10 cellular contexts compared by ENCODE assay signal in the genomic region with DNA sequence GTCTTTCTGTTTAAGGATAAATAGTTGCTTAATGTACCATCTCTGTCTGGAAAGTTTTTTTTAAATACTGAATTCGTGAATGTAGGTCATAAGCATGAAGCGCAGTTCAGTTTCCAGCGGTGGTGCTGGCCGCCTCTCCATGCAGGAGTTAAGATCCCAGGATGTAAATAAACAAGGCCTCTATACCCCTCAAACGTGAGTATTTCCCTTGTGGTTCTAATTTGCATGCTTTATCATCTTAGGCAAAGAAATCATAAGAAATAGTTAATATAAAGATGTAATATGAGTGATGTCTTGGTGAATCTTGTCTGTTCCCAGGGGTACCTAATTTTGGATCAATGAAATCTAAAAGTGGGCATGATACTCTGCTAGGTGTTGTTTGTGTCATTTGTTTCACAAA. TPM values are rescaled to one million over a fixed set of nuclear protein-coding genes. Genes with fewer than 3 reads are reported as not detected.
DNase-seq lines count a peak whose midpoint lies in the region; ATAC-seq and TF ChIP-seq lines count a peak whose summit lies in the region.
"Had no signal": no experiment of that assay in that cellular context is flagged by ENCODE, and none has a peak within 500 bp of the region (broad histone marks: within the 10 kb centered on the region; RNA-seq: fewer than 3 reads in every experiment).

No MANE protein-coding gene starts in this region.

- no peak overlapping the region for H3K27ac ChIP-seq in HEK293 (ENCODE audit: extremely low read depth, low read depth, low read length)

- no peaks in the 10 kb centered on the region for H3K9me3 Mint-ChIP-seq in activated T-helper 1 cell treated with anti-CD3 and anti-CD28 coated beads, Interleukin-12 subunit alpha, Interleukin-12 subunit beta, Interleukin-2, Interleukin-4 antibody, amounts not matched to agents 30 ng/mL and 10 ng/mL and 1 ng/mL, durations not matched to agents 14 hours and 24 hours and 36 hours

- H3K4me3 ChIP-seq in BJ (ENCODE audit: low read depth, low read length) (peak overlapping the region; percentile 61), HEK293 (ENCODE audit: low read depth, low read length) (peak overlapping the region; percentile 84), iPS-18c (ENCODE audit: insufficient read depth, low read depth, low read length) (peak overlapping the region; percentile 97)

- H3K9me3 ChIP-seq in HEK293 (ENCODE audit: control insufficient read depth, insufficient read depth, low read depth, low read length) (no peaks in the 10 kb centered on the region), iPS-18c (ENCODE audit: control insufficient read depth, insufficient read depth, low read length) (no peaks in the 10 kb centered on the region)

- H3K27me3 Mint-ChIP-seq in activated T-helper 1 cell treated with anti-CD3 and anti-CD28 coated beads, Interleukin-12 subunit alpha, Interleukin-12 subunit beta, Interleukin-2, Interleukin-4 antibody, amounts not matched to agents 30 ng/mL and 10 ng/mL and 1 ng/mL, durations not matched to agents 14 hours and 24 hours and 36 hours (ENCODE audit: insufficient read depth), result no peaks in the 10 kb centered on the region

- H3K4me1 Mint-ChIP-seq in activated T-helper 1 cell treated with anti-CD3 and anti-CD28 coated beads, Interleukin-12 subunit alpha, Interleukin-12 subunit beta, Interleukin-2, Interleukin-4 antibody, amounts not matched to agents 30 ng/mL and 10 ng/mL and 1 ng/mL, durations not matched to agents 14 hours and 24 hours and 36 hours (ENCODE audit: low read depth), result peaks cover 75% of the 10 kb centered on the region

- POLR2A ChIA-PET in BJ (lab: Charles Lee) (no interaction called here), HEK293 (lab: Yijun Ruan, JAX) (interaction anchor here (0.8 to 1.8 kb wide), 2 partner anchors 16 to 83 kb away, joined by 3 to 10 read pairs; partner anchors contain the start of gene SMCHD1)

- ATAC-seq in HG03095 (IDR thresholded peaks at IDR 0.05; ENCODE audit: unreplicated experiment), result no peak
- no peak for ATAC-seq in HG02610 (IDR thresholded peaks at IDR 0.05; ENCODE audit: unreplicated experiment)

- peaks cover 27% of the 10 kb centered on the region for H3K36me3 Mint-ChIP-seq in activated T-helper 1 cell treated with anti-CD3 and anti-CD28 coated beads, Interleukin-12 subunit alpha, Interleukin-12 subunit beta, Interleukin-2, Interleukin-4 antibody, amounts not matched to agents 30 ng/mL and 10 ng/mL and 1 ng/mL, durations not matched to agents 14 hours and 24 hours and 36 hours (ENCODE audit: low read depth)

- intact Hi-C loops in activated T-helper 1 cell treated with anti-CD3 and anti-CD28 coated beads, Interleukin-12 subunit alpha, Interleukin-12 subunit beta, Interleukin-2, Interleukin-4 antibody, amounts not matched to agents 30 ng/mL and 10 ng/mL and 1 ng/mL, durations not matched to agents 14 hours and 24 hours and 36 hours (cut with micrococcal nuclease), result loop anchor here (1.0 to 10.0 kb wide), 8 partner anchors 8 to 1761 kb away; partner anchors contain the start of genes MYL12A, MYL12B, TGIF1 and YES1

- H3K4me1 ChIP-seq in HEK293 (ENCODE audit: control insufficient read depth, insufficient read depth, low read length), result no peaks in the 10 kb centered on the region

- peak overlapping the region; percentile 97 for H3K27ac Mint-ChIP-seq in activated T-helper 1 cell treated with anti-CD3 and anti-CD28 coated beads, Interleukin-12 subunit alpha, Interleukin-12 subunit beta, Interleukin-2, Interleukin-4 antibody, amounts not matched to agents 30 ng/mL and 10 ng/mL and 1 ng/mL, durations not matched to agents 14 hours and 24 hours and 36 hours

- H3K27me3 ChIP-seq in BJ (ENCODE audit: control insufficient read depth, insufficient read depth, low read length), result no peaks in the 10 kb centered on the region

- H3K4me3 Mint-ChIP-seq in activated T-helper 1 cell treated with anti-CD3 and anti-CD28 coated beads, Interleukin-12 subunit alpha, Interleukin-12 subunit beta, Interleukin-2, Interleukin-4 antibody, amounts not matched to agents 30 ng/mL and 10 ng/mL and 1 ng/mL, durations not matched to agents 14 hours and 24 hours and 36 hours, result peak overlapping the region; percentile 97

- DNase-seq in BJ (ENCODE audit: low read depth), result no peak
- no peak for DNase-seq in activated T-helper 1 cell treated with anti-CD3 and anti-CD28 coated beads, Interleukin-12 subunit alpha, Interleukin-12 subunit beta, Interleukin-2, Interleukin-4 antibody, amounts not matched to agents 30 ng/mL and 10 ng/mL and 1 ng/mL, durations not matched to agents 14 hours and 24 hours and 36 hours (ENCODE audit: low spot score)
- no peak for DNase-seq in stimulated activated CD4-positive, alpha-beta T cell treated with anti-CD3 and anti-CD28 coated beads, Interleukin-4, amount 100 ng/mL, for 4 hours
- no peak for DNase-seq in DMS 273 (lab: John Stamatoyannopoulos, UW; ENCODE audit: unreplicated experiment)
- DNase-seq: NCI-H2029, retina had no signal

- CTCF ChIA-PET in BJ (lab: Yijun Ruan, JAX) (interaction anchor here (0.9 to 1.8 kb wide), 3 partner anchors 14 to 673 kb away, joined by 3 to 5 read pairs (median 4); no protein-coding TSS in a partner anchor), HEK293 (lab: Yijun Ruan, JAX) (interaction anchor here (1.5 kb wide), 1 partner anchor 31 kb away, joined by 3 read pairs; no protein-coding TSS in a partner anchor)

- H3K36me3 ChIP-seq in BJ (ENCODE audit: control insufficient read depth, insufficient read depth, low read length), result no peaks in the 10 kb centered on the region
- H3K36me3 ChIP-seq in HEK293 (ENCODE audit: control insufficient read depth in 2 of 2, insufficient read depth in 1 of 2, low read length in 2 of 2), result peaks cover 23 to 35% of the 10 kb centered on the region in 2 experiments

- no peak for TF ChIP-seq CTCF in BJ (IDR thresholded peaks at IDR 0.05; ENCODE audit: insufficient read depth, low read depth, low read length)
- no peak for TF ChIP-seq CTCF in HEK293 (tag by site-specific recombination; IDR thresholded peaks at IDR 0.05)

TF ChIP-seq in HEK293, 187 proteins besides CTCF, POLR2A, EP300 and RAD21 (continues in another document):
- no peak for TF ChIP-seq ZBTB48 (tag by site-specific recombination; IDR thresholded peaks at IDR 0.05)
- TF ChIP-seq SCRT2 (tag by site-specific recombination; IDR thresholded peaks at IDR 0.05), result no peak
- TF ChIP-seq ZNF274 (IDR thresholded peaks at IDR 0.05; ENCODE audit: low read length), result no peak
- no peak for TF ChIP-seq ZNF274 (tag by site-specific recombination; IDR thresholded peaks at IDR 0.05; ENCODE audit: borderline replicate concordance)
- no peak for TF ChIP-seq ZNF521 (tag by site-specific recombination; IDR thresholded peaks at IDR 0.05)
- TF ChIP-seq TSHZ1 (tag by site-specific recombination; IDR thresholded peaks at IDR 0.05; ENCODE audit: borderline replicate concordance), result no peak
- TF ChIP-seq ZNF398 (tag by site-specific recombination; IDR thresholded peaks at IDR 0.05), result no peak
- TF ChIP-seq ZFHX2 (tag by site-specific recombination; conservative IDR thresholded peaks at IDR 0.05), result no peak
- TF ChIP-seq ZNF830 (tag by site-specific recombination; IDR thresholded peaks at IDR 0.05; ENCODE audit: low read depth), result no peak

RNA-seq across cellular contexts. Expression of gene NDC80, which starts 1.5 kb away (rescaled TPM):
- 18.1 and 24.0 TPM in 2 replicates for polyA plus RNA-seq in BJ (2011; rRNA removed)
- 9.8 and 11.6 TPM in 2 replicates for polyA minus RNA-seq in BJ (2011; rRNA and poly(A)+ RNA removed)
- total RNA-seq in activated T-helper 1 cell treated with anti-CD3 and anti-CD28 coated beads, Interleukin-12 subunit alpha, Interleukin-12 subunit beta, Interleukin-2, Interleukin-4 antibody, amounts not matched to agents 30 ng/mL and 10 ng/mL and 1 ng/mL, durations not matched to agents 14 hours and 24 hours and 36 hours, result 41.2 and 42.6 TPM in 2 replicates

RNA-seq across cellular contexts. Expression of gene METTL4, which starts 1.6 kb away (rescaled TPM):
- polyA plus RNA-seq in BJ (2011; rRNA removed), result 6.8 and 13.4 TPM in 2 replicates
- polyA minus RNA-seq in BJ (2011; rRNA and poly(A)+ RNA removed), result 5.4 and 6.6 TPM in 2 replicates
- 15.0 and 26.2 TPM in 2 replicates for total RNA-seq in activated T-helper 1 cell treated with anti-CD3 and anti-CD28 coated beads, Interleukin-12 subunit alpha, Interleukin-12 subunit beta, Interleukin-2, Interleukin-4 antibody, amounts not matched to agents 30 ng/mL and 10 ng/mL and 1 ng/mL, durations not matched to agents 14 hours and 24 hours and 36 hours
